In genomic region chr1:229980009-229980408, GRCh38 we compare ENCODE assay signal across 13 cellular contexts.
A peak's percentile ranks its signal among the peaks of the same experiment; 100 is the strongest.
DNase-seq lines count a peak whose midpoint lies in the region; TF ChIP-seq lines count a peak whose summit lies in the region.
"Had no signal": no experiment of that assay in that cellular context is flagged by ENCODE, and none has a peak within 500 bp of the region (broad histone marks: within the 10 kb centered on the region; RNA-seq: fewer than 3 reads in every experiment).

No MANE protein-coding gene starts in this region.

- POLR2A ChIA-PET in RWPE1 (lab: Yijun Ruan, JAX; ENCODE audit: low non-redundant PET): no interaction called here

- no peak overlapping the region for H3K4me3 ChIP-seq in epithelial cell of esophagus (ENCODE audit: low read length)
- H3K4me3 ChIP-seq: lung, right atrium auricular region, upper lobe of right lung had no signal

- CTCF ChIA-PET in RWPE1 (lab: Yijun Ruan, JAX): no interaction called here

- DNase-seq in H4 (ENCODE audit: low spot score) (peak; percentile 58), RPMI7951 (ENCODE audit: low read depth) (peak; percentile 71), epithelial cell of esophagus (ENCODE audit: low read depth) (peak; percentile 82), renal cortical epithelial cell (ENCODE audit: low read depth) (peak; percentile 88), NCI-H2029 (lab: John Stamatoyannopoulos, UW) (no peak), RWPE1 (ENCODE audit: low spot score) (no peak), T-helper 2 cell (no peak)
- DNase-seq: activated CD4-positive, alpha-beta T cell treated with anti-CD3 and anti-CD28 coated beads for 4 hours; NCI-H2081 treated with DMSO at 0.1 percent for 48 hours; stimulated activated CD4-positive, alpha-beta T cell treated with anti-CD3 and anti-CD28 coated beads, Interleukin-12 subunit alpha, Interleukin-12 subunit beta, amount 100 ng/mL, for 4 hours; upper lobe of right lung had no signal

- H3K27ac ChIP-seq in RWPE1: no peak overlapping the region
- H3K27ac ChIP-seq: right atrium auricular region, upper lobe of right lung had no signal

- no peak for TF ChIP-seq CTCF in epithelial cell of esophagus (IDR thresholded peaks at IDR 0.05; ENCODE audit: insufficient read depth, low read depth, low read length, missing control alignments)
- no peak for TF ChIP-seq CTCF in RWPE1 (conservative IDR thresholded peaks at IDR 0.05; ENCODE audit: low read depth)

Comparison
In these comparisons a context has a peak if more than half of its experiments do, and no peak if none do; other contexts are left out.
1. DNase-seq: peak in H4 (single experiment), RPMI7951 (single experiment), epithelial cell of esophagus (single experiment) and renal cortical epithelial cell (single experiment); none in NCI-H2029 (single experiment), RWPE1 (single experiment) and T-helper 2 cell (0 of 5).